8 cellular contexts compared by ENCODE assay signal in the genomic region with DNA sequence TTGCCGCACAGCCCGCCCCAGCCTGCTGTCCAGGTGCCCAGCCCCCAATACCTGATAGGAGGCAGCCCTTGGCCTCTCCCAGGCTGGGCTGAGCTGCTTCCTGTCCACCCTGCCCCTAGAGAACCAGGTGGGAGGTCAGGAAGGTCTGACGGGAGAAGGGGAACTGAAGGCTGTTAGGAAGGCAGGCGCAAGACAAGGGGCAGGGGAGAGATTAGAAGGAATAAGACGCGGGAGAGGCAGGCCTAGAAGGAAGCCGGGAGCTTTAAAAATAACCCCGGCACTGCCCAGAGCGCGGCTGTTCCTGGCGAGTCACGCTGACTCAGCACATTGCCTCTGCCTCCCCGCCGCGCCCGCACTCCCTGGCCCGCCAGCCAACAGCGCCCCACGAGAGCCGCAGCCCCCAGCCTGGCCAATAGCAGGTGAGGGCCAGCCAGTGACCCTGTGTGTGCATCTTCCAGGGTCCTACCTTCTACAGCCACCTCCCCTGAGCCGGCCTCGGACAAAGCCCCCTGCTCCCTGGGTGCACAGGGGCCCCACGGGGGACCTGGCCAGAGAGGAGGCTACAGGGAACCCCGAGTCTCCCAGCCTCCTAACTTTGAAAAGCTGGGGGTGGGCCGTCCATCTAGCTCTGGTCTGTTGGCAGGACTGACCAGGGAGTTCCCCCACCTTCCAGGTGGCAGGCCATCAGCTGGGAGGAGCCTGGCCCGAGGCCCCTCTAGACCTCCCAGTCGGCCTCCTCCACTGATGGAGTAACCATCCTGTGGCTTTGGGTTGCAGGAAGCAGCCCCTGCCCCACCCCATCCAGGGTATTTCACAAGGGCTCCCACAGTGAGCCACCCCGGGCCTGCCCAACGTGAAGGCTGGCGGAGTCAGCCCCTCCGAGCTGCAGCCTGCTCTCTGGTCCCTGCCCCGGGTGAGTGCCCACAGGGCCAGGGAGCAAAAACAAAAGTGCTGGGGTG. TPM values are rescaled to one million over a fixed set of nuclear protein-coding genes. Genes with fewer than 3 reads are reported as not detected.
DNase-seq lines count a peak whose midpoint lies in the region; ATAC-seq and TF ChIP-seq lines count a peak whose summit lies in the region.

No MANE protein-coding gene starts in this region.

- no peak for TF ChIP-seq POLR2A in sigmoid colon (IDR thresholded peaks at IDR 0.05)

- intact Hi-C loops in ascending aorta (cut with DNase I), result no loop called here
- intact Hi-C loops in sigmoid colon (cut with DNase I), result no loop called here

- 24 to 34% methylated on average over 32 of the region's 32 CpGs for WGBS in sigmoid colon, 2 donors

- H3K27me3 ChIP-seq in HUES6 (ENCODE audit: control insufficient read depth, insufficient read depth, low read length), result peaks cover 4% of the 10 kb centered on the region
- H3K27me3 ChIP-seq in ascending aorta, result no peaks in the 10 kb centered on the region
- H3K27me3 ChIP-seq in sigmoid colon, result peaks cover 0 to 6% (median 0%) of the 10 kb centered on the region in 3 donors

- DNase-seq in AG09309 (ENCODE audit: low read depth), result peak; percentile 31
- peak in 1 of 2 donors; percentile 84 for DNase-seq in ascending aorta (ENCODE audit: low spot score in 2 of 2)
- peak; percentile 88 for DNase-seq in hepatic stellate cell (ENCODE audit: low spot score)
- DNase-seq in sigmoid colon, result peak; percentile 86
- DNase-seq in GM13976 (ENCODE audit: low spot score), result no peak

- H3K4me3 ChIP-seq in AG09309 (ENCODE audit: control insufficient read depth, low read depth, low read length) (peak overlapping the region; percentile 30), HUES6 (ENCODE audit: low read depth, low read length) (peak overlapping the region; percentile 51), ascending aorta (peak overlapping the region; percentile 38 to 57), sigmoid colon (peak overlapping the region; percentile 28 to 42 (median 34))

- H3K9ac ChIP-seq in HUES6 (ENCODE audit: low read length), result peak overlapping the region; percentile 85

- H3K9me3 ChIP-seq in HUES6 (ENCODE audit: control insufficient read depth, insufficient read depth, low read depth, low read length) (no peaks in the 10 kb centered on the region), ascending aorta (no peaks in the 10 kb centered on the region), sigmoid colon (no peaks in the 10 kb centered on the region)

- no peak for TF ChIP-seq EP300 in sigmoid colon (IDR thresholded peaks at IDR 0.05)

- in situ Hi-C loops in GM13976 (cut with MboI; ENCODE audit: low sequenced_read_pairs, unreplicated experiment), result no loop called here

- ATAC-seq in GM19463 (IDR thresholded peaks at IDR 0.05; ENCODE audit: unreplicated experiment) (no peak), HG02970 (IDR thresholded peaks at IDR 0.05; ENCODE audit: low FRiP score, unreplicated experiment) (no peak)

- peaks cover 31% of the 10 kb centered on the region for H3K36me3 ChIP-seq in HUES6 (ENCODE audit: control insufficient read depth, insufficient read depth, low read length)
- H3K36me3 ChIP-seq in ascending aorta, result peaks cover 20 to 27% of the 10 kb centered on the region in 2 donors
- peaks cover 7 to 36% (median 22%) of the 10 kb centered on the region in 4 donors for H3K36me3 ChIP-seq in sigmoid colon

- TF ChIP-seq CTCF in AG09309 (IDR thresholded peaks at IDR 0.05; ENCODE audit: control insufficient read depth, insufficient read depth, low read depth, low read length, missing control alignments) (no peak), ascending aorta (IDR thresholded peaks at IDR 0.05) (no peak), sigmoid colon (IDR thresholded peaks at IDR 0.05) (no peak), GM13976 (IDR thresholded peaks at IDR 0.05; ENCODE audit: borderline replicate concordance, control extremely low read depth, extremely low read depth, insufficient read depth, missing control alignments) (no peak)

- H3K27ac ChIP-seq in HUES6 (ENCODE audit: low read depth, low read length) (peak overlapping the region; percentile 89; the same call in 1 of the 2 replicates), ascending aorta (peak overlapping the region; percentile 53 to 72), sigmoid colon (peak overlapping the region; percentile 74 to 99 (median 87))

- H3K4me1 ChIP-seq in HUES6 (ENCODE audit: control insufficient read depth, insufficient read depth, low read length), result peaks cover 38% of the 10 kb centered on the region
- peaks cover 26 to 47% of the 10 kb centered on the region in 2 donors for H3K4me1 ChIP-seq in ascending aorta
- peaks cover 0 to 81% (median 72%) of the 10 kb centered on the region in 4 donors for H3K4me1 ChIP-seq in sigmoid colon

RNA-seq across cellular contexts. Expression of gene MAFG, which starts 4.0 kb away (rescaled TPM):
- total RNA-seq in ascending aorta (28.7 TPM), sigmoid colon (10 to 100 TPM; 16.4 to 21.9 (median 17.0) TPM)
- polyA plus RNA-seq in sigmoid colon, result 10 to 100 TPM in 1 of 3 donors, 1 to 10 TPM in 2; 8.8 to 21.9 (median 9.0) TPM

RNA-seq across cellular contexts. Expression of gene SIRT7, which starts 5.6 kb away (rescaled TPM):
- total RNA-seq in ascending aorta (32.6 TPM), sigmoid colon (10 to 100 TPM; 11.4 to 31.6 (median 14.1) TPM)
- polyA plus RNA-seq in sigmoid colon, result 10 to 100 TPM; 28.8 to 62.2 (median 39.1) TPM

RNA-seq across cellular contexts. Expression of gene PCYT2, which starts 12.4 kb away (rescaled TPM):
- 81.1 TPM for total RNA-seq in ascending aorta
- total RNA-seq in sigmoid colon, result 10 to 100 TPM; 11.4 to 24.6 (median 19.3) TPM
- 10 to 100 TPM; 21.6 to 86.4 (median 40.7) TPM for polyA plus RNA-seq in sigmoid colon

RNA-seq across cellular contexts. Expression of gene PYCR1, which starts 13.5 kb away (rescaled TPM):
- total RNA-seq in ascending aorta (31.5 TPM), sigmoid colon (1 to 10 TPM; 1.1 to 9.1 (median 2.8) TPM)
- polyA plus RNA-seq in sigmoid colon, result 10 to 100 TPM; 34.2 to 64.9 (median 49.7) TPM

RNA-seq across cellular contexts. Expression of gene NPB, which starts 21.5 kb away (rescaled TPM):
- total RNA-seq in ascending aorta (1.5 TPM), sigmoid colon (1 to 10 TPM in 1 of 4 donors, under 1 TPM in 2, not detected in 1; 0.27 to 1.8 (median 0.71) TPM)
- polyA plus RNA-seq in sigmoid colon, result under 1 TPM in 1 of 3 donors, not detected in 2; 0.87 TPM
